ENCODE assay signal across 8 cellular contexts in genomic region chr21:36319767-36320420, GRCh38. TPM values are rescaled to one million over a fixed set of nuclear protein-coding genes. Genes with fewer than 3 reads are reported as not detected.
DNase-seq lines count a peak whose midpoint lies in the region; ATAC-seq and TF ChIP-seq lines count a peak whose summit lies in the region.

A gene with protein sequence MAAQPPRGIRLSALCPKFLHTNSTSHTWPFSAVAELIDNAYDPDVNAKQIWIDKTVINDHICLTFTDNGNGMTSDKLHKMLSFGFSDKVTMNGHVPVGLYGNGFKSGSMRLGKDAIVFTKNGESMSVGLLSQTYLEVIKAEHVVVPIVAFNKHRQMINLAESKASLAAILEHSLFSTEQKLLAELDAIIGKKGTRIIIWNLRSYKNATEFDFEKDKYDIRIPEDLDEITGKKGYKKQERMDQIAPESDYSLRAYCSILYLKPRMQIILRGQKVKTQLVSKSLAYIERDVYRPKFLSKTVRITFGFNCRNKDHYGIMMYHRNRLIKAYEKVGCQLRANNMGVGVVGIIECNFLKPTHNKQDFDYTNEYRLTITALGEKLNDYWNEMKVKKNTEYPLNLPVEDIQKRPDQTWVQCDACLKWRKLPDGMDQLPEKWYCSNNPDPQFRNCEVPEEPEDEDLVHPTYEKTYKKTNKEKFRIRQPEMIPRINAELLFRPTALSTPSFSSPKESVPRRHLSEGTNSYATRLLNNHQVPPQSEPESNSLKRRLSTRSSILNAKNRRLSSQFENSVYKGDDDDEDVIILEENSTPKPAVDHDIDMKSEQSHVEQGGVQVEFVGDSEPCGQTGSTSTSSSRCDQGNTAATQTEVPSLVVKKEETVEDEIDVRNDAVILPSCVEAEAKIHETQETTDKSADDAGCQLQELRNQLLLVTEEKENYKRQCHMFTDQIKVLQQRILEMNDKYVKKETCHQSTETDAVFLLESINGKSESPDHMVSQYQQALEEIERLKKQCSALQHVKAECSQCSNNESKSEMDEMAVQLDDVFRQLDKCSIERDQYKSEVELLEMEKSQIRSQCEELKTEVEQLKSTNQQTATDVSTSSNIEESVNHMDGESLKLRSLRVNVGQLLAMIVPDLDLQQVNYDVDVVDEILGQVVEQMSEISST (plus strand): TSS chr21:36320197. CDS start chr21:36320265, 68 bp downstream.

- intact Hi-C loops in activated B cell treated with CpG ODN at 0.5 μM for 24 hours (cut with micrococcal nuclease): loop anchor here (1.0 kb wide), 7 partner anchors 10 to 164 kb away; partner anchors contain the start of gene DOP1B

- no peaks in the 10 kb centered on the region for H3K27me3 Mint-ChIP-seq in activated B cell treated with CpG ODN at 0.5 μM for 24 hours

- H3K36me3 ChIP-seq in smooth muscle cell (ENCODE audit: low read depth): no peaks in the 10 kb centered on the region

- CTCF ChIA-PET in activated B cell treated with CpG ODN at 0.5 μM for 24 hours (lab: Charles Lee): interaction anchor here (0.5 to 2.9 kb wide), 14 partner anchors 10 to 207 kb away, joined by 3 to 21 read pairs (median 3); no protein-coding TSS in a partner anchor

- H3K4me1 ChIP-seq in smooth muscle cell (ENCODE audit: low read depth): peaks cover 14% of the 10 kb centered on the region

- H3K4me3 ChIP-seq in smooth muscle cell: peak within 1 kb of the TSS; percentile 98

- TF ChIP-seq CTCF in activated B cell treated with CpG ODN at 0.5 μM for 24 hours (IDR thresholded peaks at IDR 0.05) (no peak), smooth muscle cell (IDR thresholded peaks at IDR 0.05; ENCODE audit: borderline replicate concordance, insufficient read depth, poor library complexity, severe bottlenecking) (no peak)

- peaks cover 46% of the 10 kb centered on the region for H3K79me2 ChIP-seq in smooth muscle cell (ENCODE audit: low read depth)

- peaks cover 5% of the 10 kb centered on the region for H3K9me3 Mint-ChIP-seq in activated B cell treated with CpG ODN at 0.5 μM for 24 hours

- H2AFZ ChIP-seq in smooth muscle cell (ENCODE audit: low read depth): peak within 1 kb of the TSS; percentile 86

- H3K4me1 Mint-ChIP-seq in activated B cell treated with CpG ODN at 0.5 μM for 24 hours: peaks cover 50% of the 10 kb centered on the region

- H3K27ac ChIP-seq in caudate nucleus (ENCODE audit: low read depth, low read length) (peak within 1 kb of the TSS; percentile 97), smooth muscle cell (ENCODE audit: low read depth) (peak within 1 kb of the TSS; percentile 97)

- peak; percentile 89 for ATAC-seq in HG03196 (IDR thresholded peaks at IDR 0.05; ENCODE audit: unreplicated experiment)
- ATAC-seq in activated B cell treated with CpG ODN at 0.5 μM for 24 hours (ENCODE audit: low read depth): peak; percentile 88

- H3K9ac ChIP-seq in smooth muscle cell (ENCODE audit: low read depth): peak within 1 kb of the TSS; percentile 98

- DNase-seq in AG08396 (ENCODE audit: low spot score): peak; percentile 99
- peak; percentile 100 for DNase-seq in NCI-H345 (lab: John Stamatoyannopoulos, UW)
- DNase-seq in activated B cell treated with CpG ODN at 0.5 μM for 24 hours: peak; percentile 98
- peak; percentile 72 to 99 (median 97) for DNase-seq in caudate nucleus (lab: John Stamatoyannopoulos, UW)
- DNase-seq in iPS-NIHi7 (ENCODE audit: extremely low spot score): peak; percentile 100
- DNase-seq in smooth muscle cell (lab: John Stamatoyannopoulos, UW; ENCODE audit: unreplicated experiment): peak; percentile 93

- under 1% methylated on average over 36 of the region's 59 CpGs for WGBS in smooth muscle cell (ENCODE audit: low lambda C conversion rate)

- no peaks in the 10 kb centered on the region for H3K9me3 ChIP-seq in smooth muscle cell (replicated peaks; ENCODE audit: low read depth)

- H3K4me2 ChIP-seq in smooth muscle cell: peak within 1 kb of the TSS; percentile 88

- no peaks in the 10 kb centered on the region for H3K27me3 ChIP-seq in smooth muscle cell (ENCODE audit: low read depth)

- peak; percentile 92 for TF ChIP-seq POLR2A in GM18951 (IDR thresholded peaks at IDR 0.05; ENCODE audit: extremely low read depth, insufficient read depth, insufficient read length)

- peak within 1 kb of the TSS; percentile 97 for H3K4me3 Mint-ChIP-seq in activated B cell treated with CpG ODN at 0.5 μM for 24 hours

- peaks cover 35% of the 10 kb centered on the region for H3K36me3 Mint-ChIP-seq in activated B cell treated with CpG ODN at 0.5 μM for 24 hours (ENCODE audit: low read depth)

- POLR2A ChIA-PET in activated B cell treated with CpG ODN at 0.5 μM for 24 hours (lab: Charles Lee): interaction anchor here (0.6 to 7.0 kb wide), 38 partner anchors 8 to 1430 kb away, joined by 3 to 333 read pairs (median 6); partner anchors contain the start of genes CBR3, CHAF1B, DOP1B and DYRK1A

- H4K20me1 ChIP-seq in smooth muscle cell (ENCODE audit: low read depth): peaks cover 44% of the 10 kb centered on the region

- peak within 1 kb of the TSS; percentile 97 for H3K27ac Mint-ChIP-seq in activated B cell treated with CpG ODN at 0.5 μM for 24 hours

- no peaks in the 10 kb centered on the region for H3F3A ChIP-seq in smooth muscle cell (ENCODE audit: low read depth)

- in situ Hi-C loops in GM18951 (cut with MboI; ENCODE audit: low sequenced_read_pairs, unreplicated experiment): no loop called here

RNA-seq across cellular contexts. Expression of the gene that starts here (rescaled TPM):
- total RNA-seq in activated B cell treated with CpG ODN at 0.5 μM for 24 hours: 55.4 and 65.6 TPM in 2 replicates
- 44.3 and 58.1 TPM in 2 replicates for total RNA-seq in smooth muscle cell
- polyA plus RNA-seq in smooth muscle cell: 11.6 and 16.2 TPM in 2 replicates

Comparison
In these comparisons a context has a peak if more than half of its experiments do, and no peak if none do; other contexts are left out.
1. Peak in every context shown above with its lines: DNase-seq, ATAC-seq, H3K4me3 ChIP-seq and H3K27ac ChIP-seq.